8 cellular contexts compared by ENCODE assay signal in the genomic region with DNA sequence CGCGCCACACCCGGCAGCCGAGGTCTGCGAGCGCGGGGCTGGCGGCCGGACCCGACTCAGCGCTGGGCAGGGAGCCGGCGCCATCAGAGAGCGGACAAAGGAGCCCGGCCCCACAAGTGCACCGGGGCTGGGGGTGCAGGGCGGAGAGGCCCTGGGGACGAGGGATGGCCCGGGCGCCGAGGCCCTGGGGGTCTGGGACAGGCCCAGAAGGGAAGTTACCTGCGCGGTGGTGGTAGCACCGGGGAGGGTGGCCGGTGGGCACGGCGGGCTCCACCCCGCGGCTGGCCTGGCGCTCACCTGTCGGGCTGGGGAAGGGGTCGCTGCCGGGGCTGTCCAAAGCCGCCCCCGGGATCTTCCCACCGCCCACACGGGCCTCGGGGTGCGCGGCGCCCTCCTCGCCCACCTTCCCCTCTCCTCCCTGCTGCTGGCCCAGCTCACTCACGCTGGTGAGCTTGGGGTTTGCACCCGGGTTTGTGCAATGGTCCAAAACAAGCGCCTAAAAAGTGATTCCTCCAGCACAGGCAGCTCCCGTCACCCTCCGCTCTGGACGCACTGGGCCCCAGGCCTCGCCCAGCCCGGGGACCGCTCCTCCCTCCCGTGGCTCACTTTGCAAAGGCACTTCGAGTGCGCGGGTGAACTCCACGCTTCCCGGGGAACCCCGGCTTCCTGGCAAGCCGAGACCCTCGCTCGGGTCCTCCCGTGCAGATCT. TPM values are rescaled to one million over a fixed set of nuclear protein-coding genes. Genes with fewer than 3 reads are reported as not detected.
DNase-seq lines count a peak whose midpoint lies in the region; ATAC-seq and TF ChIP-seq lines count a peak whose summit lies in the region.

A gene with protein sequence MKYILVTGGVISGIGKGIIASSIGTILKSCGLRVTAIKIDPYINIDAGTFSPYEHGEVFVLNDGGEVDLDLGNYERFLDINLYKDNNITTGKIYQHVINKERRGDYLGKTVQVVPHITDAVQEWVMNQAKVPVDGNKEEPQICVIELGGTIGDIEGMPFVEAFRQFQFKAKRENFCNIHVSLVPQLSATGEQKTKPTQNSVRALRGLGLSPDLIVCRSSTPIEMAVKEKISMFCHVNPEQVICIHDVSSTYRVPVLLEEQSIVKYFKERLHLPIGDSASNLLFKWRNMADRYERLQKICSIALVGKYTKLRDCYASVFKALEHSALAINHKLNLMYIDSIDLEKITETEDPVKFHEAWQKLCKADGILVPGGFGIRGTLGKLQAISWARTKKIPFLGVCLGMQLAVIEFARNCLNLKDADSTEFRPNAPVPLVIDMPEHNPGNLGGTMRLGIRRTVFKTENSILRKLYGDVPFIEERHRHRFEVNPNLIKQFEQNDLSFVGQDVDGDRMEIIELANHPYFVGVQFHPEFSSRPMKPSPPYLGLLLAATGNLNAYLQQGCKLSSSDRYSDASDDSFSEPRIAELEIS (minus strand): TSS at position 554 of the 709 bp plus-strand sequence. CDS start 9,767 bp downstream, outside the sequence.

- TF ChIP-seq CTCF in astrocyte of the cerebellum (IDR thresholded peaks at IDR 0.05; ENCODE audit: low read depth, low read length, missing control alignments): no peak

- no peak for TF ChIP-seq RAD21 in Ishikawa (IDR thresholded peaks at IDR 0.05; ENCODE audit: low read depth)

- in situ Hi-C loops in astrocyte of the cerebellum (cut with HindIII; ENCODE audit: low sequenced_read_pairs): no loop called here

- H3K27ac ChIP-seq in right cardiac atrium (ENCODE audit: low read length) (peak within 1 kb of the TSS; percentile 25), rectal smooth muscle tissue (ENCODE audit: low read depth, low read length) (peak within 1 kb of the TSS; percentile 41)

- H3K4me3 ChIP-seq in astrocyte of the cerebellum (ENCODE audit: low read depth, low read length): peak within 1 kb of the TSS; percentile 58
- H3K4me3 ChIP-seq in right cardiac atrium (ENCODE audit: low read length): peak within 1 kb of the TSS; percentile 67
- H3K4me3 ChIP-seq in rectal smooth muscle tissue (ENCODE audit: low read length): peak within 1 kb of the TSS; percentile 73

- H3K9me3 ChIP-seq in right cardiac atrium (ENCODE audit: control insufficient read depth, low read length): no peaks in the 10 kb centered on the region

- WGBS in right cardiac atrium: under 1% methylated on average over 55 of the region's 62 CpGs

- no peak for TF ChIP-seq EP300 in Ishikawa (IDR thresholded peaks at IDR 0.05; ENCODE audit: borderline replicate concordance)

- no peaks in the 10 kb centered on the region for H3K4me1 ChIP-seq in right cardiac atrium (ENCODE audit: control insufficient read depth, insufficient read depth, low read length)
- H3K4me1 ChIP-seq in rectal smooth muscle tissue (ENCODE audit: control insufficient read depth, insufficient read depth, low read length): no peaks in the 10 kb centered on the region

- H3K27me3 ChIP-seq in right cardiac atrium (ENCODE audit: control insufficient read depth, insufficient read depth) (no peaks in the 10 kb centered on the region), rectal smooth muscle tissue (ENCODE audit: control insufficient read depth, insufficient read depth, low read length) (no peaks in the 10 kb centered on the region)

- intact Hi-C loops in right cardiac atrium (cut with DNase I): no loop called here

- ATAC-seq in GM21717 (IDR thresholded peaks at IDR 0.05; ENCODE audit: unreplicated experiment) (peak; percentile 87), right cardiac atrium (peak; percentile 93 to 95)

- H3K36me3 ChIP-seq in rectal smooth muscle tissue (ENCODE audit: control insufficient read depth, insufficient read depth, low read length): no peaks in the 10 kb centered on the region

- H3K9ac ChIP-seq in rectal smooth muscle tissue (ENCODE audit: low read length): peak within 1 kb of the TSS; percentile 68

- DNase-seq in GDM1 (lab: John Stamatoyannopoulos, UW) (peak; percentile 27), T follicular helper cell (ENCODE audit: low read depth) (peak; percentile 13), astrocyte of the cerebellum (ENCODE audit: low read depth) (no peak), right cardiac atrium (peak; percentile 64 to 84 (median 83)), NCI-H2029 treated with DMSO at 0.1 percent for 48 hours (lab: John Stamatoyannopoulos, UW) (no peak)

TF ChIP-seq in Ishikawa, 13 proteins besides CTCF, POLR2A, EP300 and RAD21:
- TF ChIP-seq ZBTB7A (IDR thresholded peaks at IDR 0.05; ENCODE audit: low read depth): peak; percentile 75; the same call in 1 of the 2 replicates
- TF ChIP-seq, protein P1, sequence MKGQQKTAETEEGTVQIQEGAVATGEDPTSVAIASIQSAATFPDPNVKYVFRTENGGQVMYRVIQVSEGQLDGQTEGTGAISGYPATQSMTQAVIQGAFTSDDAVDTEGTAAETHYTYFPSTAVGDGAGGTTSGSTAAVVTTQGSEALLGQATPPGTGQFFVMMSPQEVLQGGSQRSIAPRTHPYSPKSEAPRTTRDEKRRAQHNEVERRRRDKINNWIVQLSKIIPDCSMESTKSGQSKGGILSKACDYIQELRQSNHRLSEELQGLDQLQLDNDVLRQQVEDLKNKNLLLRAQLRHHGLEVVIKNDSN (IDR thresholded peaks at IDR 0.05): no peak
- TF ChIP-seq TAF1 (IDR thresholded peaks at IDR 0.05; ENCODE audit: low read depth): peak; percentile 73
- TF ChIP-seq MAX (IDR thresholded peaks at IDR 0.05): peak; percentile 52; the same call in 1 of the 2 replicates
- TF ChIP-seq YY1 (IDR thresholded peaks at IDR 0.05; ENCODE audit: low read depth): 0 out of 2 replicates have a peak, but pooled peaks have one; percentile 19

RNA-seq across cellular contexts. Expression of the gene that starts here (rescaled TPM):
- total RNA-seq in right cardiac atrium: 1 to 10 TPM; 6.1 to 6.8 (median 6.2) TPM
- polyA plus RNA-seq in right cardiac atrium: 4.0 TPM

Comparison
In these comparisons a context has a peak if more than half of its experiments do, and no peak if none do; other contexts are left out.
1. DNase-seq: peak in GDM1 (single experiment), T follicular helper cell (single experiment) and right cardiac atrium (3 of 3); none in astrocyte of the cerebellum (single experiment) and NCI-H2029 treated with DMSO at 0.1 percent for 48 hours (single experiment).
2. Peak in every context shown above with its lines, with median percentiles within 50 percentile points of each other: H3K4me3 ChIP-seq.